In the genomic region with DNA sequence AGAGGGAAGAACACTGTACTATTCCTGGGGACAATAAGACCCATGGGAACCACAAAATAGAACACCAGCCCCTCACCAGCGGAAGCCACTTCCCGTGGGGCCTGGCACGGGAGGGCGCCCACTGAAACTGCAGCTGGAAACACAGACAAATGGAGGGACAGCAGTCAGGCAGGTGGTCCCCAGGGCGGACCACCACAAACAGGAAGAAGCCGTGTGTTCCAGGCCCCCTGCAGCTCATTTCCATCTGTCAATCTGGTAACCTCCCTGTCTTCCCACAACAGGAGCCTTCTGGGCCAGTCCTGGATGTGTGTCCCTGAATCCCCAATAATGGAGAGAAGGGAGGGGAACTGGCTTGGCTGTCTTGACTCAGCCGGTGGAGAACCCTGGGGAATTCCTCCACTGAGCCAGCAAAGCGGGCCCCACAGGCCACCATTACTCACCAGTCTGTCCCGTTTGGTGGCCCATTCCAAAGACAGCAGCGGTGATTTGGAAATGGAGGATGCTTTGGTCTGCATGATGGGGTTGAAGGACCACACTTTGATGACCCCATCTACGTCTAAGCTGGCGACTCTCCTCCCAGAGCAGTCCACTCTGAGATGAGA, we compare ENCODE assay signal across 27 cellular contexts. TPM values are rescaled to one million over a fixed set of nuclear protein-coding genes. Genes with fewer than 3 reads are reported as not detected.
DNase-seq lines count a peak whose midpoint lies in the region; ATAC-seq, FAIRE-seq and TF ChIP-seq lines count a peak whose summit lies in the region.
"Had no signal": no experiment of that assay in that cellular context is flagged by ENCODE, and none has a peak within 500 bp of the region (broad histone marks: within the 10 kb centered on the region; RNA-seq: fewer than 3 reads in every experiment).

No MANE protein-coding gene starts in this region.

- no peak overlapping the region for H3K27ac ChIP-seq in right atrium auricular region
- no peak overlapping the region for H3K27ac ChIP-seq in heart left ventricle
- H3K27ac ChIP-seq in astrocyte (ENCODE audit: low read depth, low read length), result peak overlapping the region; percentile 79
- H3K27ac ChIP-seq: foreskin keratinocyte, KMS-11 had no signal

- H3K4me1 ChIP-seq in right atrium auricular region (no peaks in the 10 kb centered on the region), heart left ventricle (peaks cover 0 to 5% (median 0%) of the 10 kb centered on the region in 12 donors), astrocyte (ENCODE audit: insufficient read depth, low read length) (peaks cover 19% of the 10 kb centered on the region)

- no peaks in the 10 kb centered on the region for H4K20me1 ChIP-seq in astrocyte (ENCODE audit: insufficient read depth, low read length)

- TF ChIP-seq CTCF in right atrium auricular region (IDR thresholded peaks at IDR 0.05), result no peak
- TF ChIP-seq CTCF in heart left ventricle (IDR thresholded peaks at IDR 0.05), result no peak
- no peak for TF ChIP-seq CTCF in astrocyte (IDR thresholded peaks at IDR 0.05; ENCODE audit: insufficient read depth, low read depth, low read length)

- H3K27me3 ChIP-seq in right atrium auricular region (no peaks in the 10 kb centered on the region), heart left ventricle (no peaks in the 10 kb centered on the region), astrocyte (ENCODE audit: insufficient read depth, low read length) (no peaks in the 10 kb centered on the region)
- H3K27me3 ChIP-seq: foreskin keratinocyte had no signal

- no peak overlapping the region for H3K4me3 ChIP-seq in right atrium auricular region
- H3K4me3 ChIP-seq in heart left ventricle, result no peak overlapping the region
- no peak overlapping the region for H3K4me3 ChIP-seq in astrocyte (ENCODE audit: insufficient read depth, low read depth, low read length)

- no peak for ATAC-seq in heart left ventricle
- ATAC-seq in GM21423 (IDR thresholded peaks at IDR 0.05; ENCODE audit: unreplicated experiment), result no peak
- ATAC-seq: CD8-positive, alpha-beta T cell; left lobe of liver had no signal

- DNase-seq in right atrium auricular region (ENCODE audit: low spot score) (peak; percentile 32), heart left ventricle (no peak), astrocyte (ENCODE audit: low read depth) (no peak), hepatic stellate cell (ENCODE audit: low spot score) (peak; percentile 75), HPDE6-E6E7 (ENCODE audit: extremely low spot score) (no peak), NCI-H510A (lab: John Stamatoyannopoulos, UW) (no peak), HUDEP-2 (lab: John Stamatoyannopoulos, UW; ENCODE audit: unreplicated experiment in 76 of 76) (no peak)
- DNase-seq: activated CD4-positive, alpha-beta T cell treated with anti-CD3 and anti-CD28 coated beads, Interleukin-2, amount 50 U/mL, for 1 hour; activated naive CD4-positive, alpha-beta T cell treated with anti-CD3 and anti-CD28 coated beads for 36 hours; activated T-cell treated with anti-CD3 and anti-CD28 coated beads, Interleukin-2, amount 50 U/mL, for 1 hour; anterior cingulate cortex; CD8-positive, alpha-beta T cell; foreskin keratinocyte; midbrain; NCI-H1048; NCI-H524 treated with DMSO at 0.1 percent for 48 hours; nephron progenitor cell; Right ventricle myocardium superior; stimulated activated CD4-positive, alpha-beta T cell treated with anti-CD3 and anti-CD28 coated beads, Interleukin-2, amount 100 ng/mL, for 48 hours; T-helper 1 cell had no signal

- H3K9ac ChIP-seq in astrocyte (ENCODE audit: low read length), result peak overlapping the region; percentile 76
- H3K9ac ChIP-seq: KMS-11 had no signal

- H3K79me2 ChIP-seq in astrocyte (ENCODE audit: insufficient read depth, low read length), result no peaks in the 10 kb centered on the region

- H3K4me2 ChIP-seq in astrocyte (ENCODE audit: low read length), result peak overlapping the region; percentile 53
- H3K4me2 ChIP-seq: KMS-11 had no signal

- H2AFZ ChIP-seq in astrocyte (ENCODE audit: low read depth, low read length), result no peak overlapping the region

- H3K4me1 Mint-ChIP-seq in astrocyte (ENCODE audit: low read depth, unreplicated experiment), result peaks cover 28% of the 10 kb centered on the region

- intact Hi-C loops in heart left ventricle (cut with DNase I), result no loop called here

- H3K9me3 ChIP-seq in right atrium auricular region (no peaks in the 10 kb centered on the region), heart left ventricle (no peaks in the 10 kb centered on the region), astrocyte (ENCODE audit: insufficient read depth, low read depth, low read length) (no peaks in the 10 kb centered on the region)

- TF ChIP-seq POLR2A in heart left ventricle (IDR thresholded peaks at IDR 0.05), result no peak

- no peaks in the 10 kb centered on the region for H3K27me3 Mint-ChIP-seq in astrocyte (ENCODE audit: low read depth, unreplicated experiment)
- H3K27me3 Mint-ChIP-seq: progenitor cell of endocrine pancreas had no signal

- H3K4me3 Mint-ChIP-seq in astrocyte (ENCODE audit: unreplicated experiment), result no peak overlapping the region
- H3K4me3 Mint-ChIP-seq: activated naive CD4-positive, alpha-beta T cell treated with anti-CD3 and anti-CD28 coated beads for 36 hours; CD8-positive, alpha-beta T cell; nephron progenitor cell had no signal

- H3K36me3 ChIP-seq in right atrium auricular region (peaks cover 60% of the 10 kb centered on the region), heart left ventricle (peaks cover 0 to 100% (median 77%) of the 10 kb centered on the region in 9 donors), astrocyte (ENCODE audit: insufficient read depth, low read length) (peaks cover 3% of the 10 kb centered on the region)

- FAIRE-seq in astrocyte (lab: Jason Lieb, UNC), result no peak
- FAIRE-seq: endometrium, urothelium cell line had no signal

- 75 to 82% (median 80%) methylated on average over 10 to 12 of the region's 12 CpGs for WGBS in heart left ventricle, 4 donors

- peaks cover 20% of the 10 kb centered on the region for H3K36me3 Mint-ChIP-seq in astrocyte (ENCODE audit: low read depth, unreplicated experiment)

- peak overlapping the region; percentile 95 for H3K27ac Mint-ChIP-seq in astrocyte (ENCODE audit: unreplicated experiment)
- H3K27ac Mint-ChIP-seq: activated naive CD4-positive, alpha-beta T cell treated with anti-CD3 and anti-CD28 coated beads for 36 hours; CD8-positive, alpha-beta T cell; progenitor cell of endocrine pancreas had no signal

- no peaks in the 10 kb centered on the region for H3K9me3 Mint-ChIP-seq in astrocyte (ENCODE audit: unreplicated experiment)
- H3K9me3 Mint-ChIP-seq: activated naive CD4-positive, alpha-beta T cell treated with anti-CD3 and anti-CD28 coated beads for 36 hours; CD8-positive, alpha-beta T cell; nephron progenitor cell had no signal

RNA-seq across cellular contexts. Expression of a gene that starts 16.7 kb away (rescaled TPM):
- total RNA-seq in right atrium auricular region (1 to 10 TPM; 3.3 to 4.5 TPM), heart left ventricle (10 to 100 TPM in 1 of 9 donors, 1 to 10 TPM in 8; 3.4 to 11.4 (median 5.8) TPM), astrocyte (5.5 and 6.6 TPM in 2 replicates)
- 1 to 10 TPM; 3.0 to 4.4 TPM for polyA plus RNA-seq in heart left ventricle

RNA-seq across cellular contexts. Expression of a gene that starts 24.1 kb away (rescaled TPM):
- total RNA-seq in right atrium auricular region (10 to 100 TPM; 25.5 to 31.4 TPM), heart left ventricle (10 to 100 TPM; 18.4 to 35.8 (median 24.9) TPM), astrocyte (31.0 and 33.7 TPM in 2 replicates)
- 10 to 100 TPM; 19.5 to 35.8 TPM for polyA plus RNA-seq in heart left ventricle

RNA-seq across cellular contexts. Expression of a gene that starts 39.0 kb away (rescaled TPM):
- total RNA-seq in right atrium auricular region, result not detected
- total RNA-seq in heart left ventricle, result not detected
- polyA plus RNA-seq in heart left ventricle, result not detected
- not detected in 2 replicates for total RNA-seq in astrocyte
- total RNA-seq: activated naive CD4-positive, alpha-beta T cell treated with anti-CD3 and anti-CD28 coated beads for 36 hours; CD8-positive, alpha-beta T cell; foreskin keratinocyte; left lobe of liver; progenitor cell of endocrine pancreas; Right ventricle myocardium superior; skeletal muscle tissue had no signal
- polyA plus RNA-seq: foreskin keratinocyte had no signal

RNA-seq across cellular contexts. Expression of a gene that starts 46.7 kb away (rescaled TPM):
- total RNA-seq in right atrium auricular region (10 to 100 TPM; 10.7 to 14.9 TPM), heart left ventricle (100 to 1,000 TPM in 1 of 9 donors, 10 to 100 TPM in 8; 11.9 to 131 (median 29.5) TPM), astrocyte (0.27 and 0.62 TPM in 2 replicates)
- 10 to 100 TPM in 1 of 2 donors, 1 to 10 TPM in 1; 6.7 to 26.5 TPM for polyA plus RNA-seq in heart left ventricle
- total RNA-seq: foreskin keratinocyte had no signal

Comparison
In these comparisons a context has a peak if more than half of its experiments do, and no peak if none do; other contexts are left out.
1. DNase-seq: peak in right atrium auricular region (single experiment) and hepatic stellate cell (single experiment); none in heart left ventricle (0 of 5), astrocyte (single experiment), HPDE6-E6E7 (single experiment), NCI-H510A (single experiment) and HUDEP-2 (0 of 76).